Comparison of ENCODE assay signal across 1 cellular context in genomic region chr9:37149646-37150308, GRCh38.
TF ChIP-seq lines count a peak whose summit lies in the region.

No MANE protein-coding gene starts in this region.

TF ChIP-seq in GM23338, 12 proteins besides CTCF, POLR2A, EP300 and RAD21 (continued from another document):
- TF ChIP-seq REST (IDR thresholded peaks at IDR 0.05; ENCODE audit: unreplicated experiment) (no peak), ZNF114 (CRISPR knock-in tag; IDR thresholded peaks at IDR 0.05) (no peak), POLR2AphosphoS5 (IDR thresholded peaks at IDR 0.05; ENCODE audit: low read depth) (no peak), ZNF462 (CRISPR knock-in tag; IDR thresholded peaks at IDR 0.05) (no peak), ZNF331 (CRISPR knock-in tag; IDR thresholded peaks at IDR 0.05; ENCODE audit: low read depth) (no peak)
